In the genomic region with DNA sequence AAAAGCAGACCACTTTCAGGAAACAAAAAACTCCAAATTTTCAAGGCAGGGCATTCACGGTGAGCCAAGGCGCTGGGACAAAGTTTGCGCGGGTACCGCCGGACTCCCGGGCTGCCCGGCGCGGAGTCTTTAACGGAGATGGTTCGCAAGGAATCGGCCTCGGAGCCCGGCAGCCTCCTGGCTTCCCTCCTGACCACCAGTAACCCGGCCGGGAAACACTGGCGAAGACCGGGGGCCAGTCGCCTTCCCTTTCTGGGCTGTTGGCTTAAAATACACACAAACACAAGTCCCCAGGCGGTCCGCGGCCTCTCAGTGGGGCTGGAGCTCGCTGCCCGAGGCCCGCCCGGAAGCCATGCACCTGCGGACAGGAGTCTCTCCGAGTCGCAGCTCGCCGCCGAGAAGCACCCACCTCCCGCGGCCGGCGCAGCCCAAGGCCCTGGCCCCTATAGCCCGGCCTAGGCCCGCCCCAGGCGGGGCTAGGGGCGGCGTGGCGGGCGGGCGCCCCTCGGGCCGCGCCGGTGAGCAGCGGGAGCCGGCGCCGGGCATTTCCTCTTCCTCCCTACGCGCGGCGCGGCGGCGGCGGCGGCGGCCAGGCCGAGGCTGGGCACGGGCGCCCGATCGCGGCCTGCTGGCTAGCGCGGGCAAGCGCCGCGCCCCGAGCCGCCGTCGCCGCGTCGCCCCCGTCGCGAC, we compare ENCODE assay signal across 1 cellular context.
TF ChIP-seq lines count a peak whose summit lies in the region.

No MANE protein-coding gene starts in this region.

TF ChIP-seq in GM12878, 131 proteins besides CTCF, POLR2A, EP300 and RAD21 (continued from another document):
- TF ChIP-seq, protein P1, sequence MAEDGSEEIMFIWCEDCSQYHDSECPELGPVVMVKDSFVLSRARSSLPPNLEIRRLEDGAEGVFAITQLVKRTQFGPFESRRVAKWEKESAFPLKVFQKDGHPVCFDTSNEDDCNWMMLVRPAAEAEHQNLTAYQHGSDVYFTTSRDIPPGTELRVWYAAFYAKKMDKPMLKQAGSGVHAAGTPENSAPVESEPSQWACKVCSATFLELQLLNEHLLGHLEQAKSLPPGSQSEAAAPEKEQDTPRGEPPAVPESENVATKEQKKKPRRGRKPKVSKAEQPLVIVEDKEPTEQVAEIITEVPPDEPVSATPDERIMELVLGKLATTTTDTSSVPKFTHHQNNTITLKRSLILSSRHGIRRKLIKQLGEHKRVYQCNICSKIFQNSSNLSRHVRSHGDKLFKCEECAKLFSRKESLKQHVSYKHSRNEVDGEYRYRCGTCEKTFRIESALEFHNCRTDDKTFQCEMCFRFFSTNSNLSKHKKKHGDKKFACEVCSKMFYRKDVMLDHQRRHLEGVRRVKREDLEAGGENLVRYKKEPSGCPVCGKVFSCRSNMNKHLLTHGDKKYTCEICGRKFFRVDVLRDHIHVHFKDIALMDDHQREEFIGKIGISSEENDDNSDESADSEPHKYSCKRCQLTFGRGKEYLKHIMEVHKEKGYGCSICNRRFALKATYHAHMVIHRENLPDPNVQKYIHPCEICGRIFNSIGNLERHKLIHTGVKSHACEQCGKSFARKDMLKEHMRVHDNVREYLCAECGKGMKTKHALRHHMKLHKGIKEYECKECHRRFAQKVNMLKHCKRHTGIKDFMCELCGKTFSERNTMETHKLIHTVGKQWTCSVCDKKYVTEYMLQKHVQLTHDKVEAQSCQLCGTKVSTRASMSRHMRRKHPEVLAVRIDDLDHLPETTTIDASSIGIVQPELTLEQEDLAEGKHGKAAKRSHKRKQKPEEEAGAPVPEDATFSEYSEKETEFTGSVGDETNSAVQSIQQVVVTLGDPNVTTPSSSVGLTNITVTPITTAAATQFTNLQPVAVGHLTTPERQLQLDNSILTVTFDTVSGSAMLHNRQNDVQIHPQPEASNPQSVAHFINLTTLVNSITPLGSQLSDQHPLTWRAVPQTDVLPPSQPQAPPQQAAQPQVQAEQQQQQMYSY (CRISPR knock-in tag; IDR thresholded peaks at IDR 0.05): no peak
- TF ChIP-seq SMARCA5 (IDR thresholded peaks at IDR 0.05): peak; percentile 86
- TF ChIP-seq, protein P2, sequence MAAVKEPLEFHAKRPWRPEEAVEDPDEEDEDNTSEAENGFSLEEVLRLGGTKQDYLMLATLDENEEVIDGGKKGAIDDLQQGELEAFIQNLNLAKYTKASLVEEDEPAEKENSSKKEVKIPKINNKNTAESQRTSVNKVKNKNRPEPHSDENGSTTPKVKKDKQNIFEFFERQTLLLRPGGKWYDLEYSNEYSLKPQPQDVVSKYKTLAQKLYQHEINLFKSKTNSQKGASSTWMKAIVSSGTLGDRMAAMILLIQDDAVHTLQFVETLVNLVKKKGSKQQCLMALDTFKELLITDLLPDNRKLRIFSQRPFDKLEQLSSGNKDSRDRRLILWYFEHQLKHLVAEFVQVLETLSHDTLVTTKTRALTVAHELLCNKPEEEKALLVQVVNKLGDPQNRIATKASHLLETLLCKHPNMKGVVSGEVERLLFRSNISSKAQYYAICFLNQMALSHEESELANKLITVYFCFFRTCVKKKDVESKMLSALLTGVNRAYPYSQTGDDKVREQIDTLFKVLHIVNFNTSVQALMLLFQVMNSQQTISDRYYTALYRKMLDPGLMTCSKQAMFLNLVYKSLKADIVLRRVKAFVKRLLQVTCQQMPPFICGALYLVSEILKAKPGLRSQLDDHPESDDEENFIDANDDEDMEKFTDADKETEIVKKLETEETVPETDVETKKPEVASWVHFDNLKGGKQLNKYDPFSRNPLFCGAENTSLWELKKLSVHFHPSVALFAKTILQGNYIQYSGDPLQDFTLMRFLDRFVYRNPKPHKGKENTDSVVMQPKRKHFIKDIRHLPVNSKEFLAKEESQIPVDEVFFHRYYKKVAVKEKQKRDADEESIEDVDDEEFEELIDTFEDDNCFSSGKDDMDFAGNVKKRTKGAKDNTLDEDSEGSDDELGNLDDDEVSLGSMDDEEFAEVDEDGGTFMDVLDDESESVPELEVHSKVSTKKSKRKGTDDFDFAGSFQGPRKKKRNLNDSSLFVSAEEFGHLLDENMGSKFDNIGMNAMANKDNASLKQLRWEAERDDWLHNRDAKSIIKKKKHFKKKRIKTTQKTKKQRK (IDR thresholded peaks at IDR 0.05; ENCODE audit: low read depth, low read length): no peak
- peak; percentile 71 for TF ChIP-seq POLR2AphosphoS5 (IDR thresholded peaks at IDR 0.05; ENCODE audit: low read length)
- TF ChIP-seq, protein P3, sequence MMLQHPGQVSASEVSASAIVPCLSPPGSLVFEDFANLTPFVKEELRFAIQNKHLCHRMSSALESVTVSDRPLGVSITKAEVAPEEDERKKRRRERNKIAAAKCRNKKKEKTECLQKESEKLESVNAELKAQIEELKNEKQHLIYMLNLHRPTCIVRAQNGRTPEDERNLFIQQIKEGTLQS (IDR thresholded peaks at IDR 0.05; ENCODE audit: borderline replicate concordance, extremely low read depth, low read depth, low read length): no peak
- no peak for TF ChIP-seq HDGF (IDR thresholded peaks at IDR 0.05)
- TF ChIP-seq ZZZ3 (IDR thresholded peaks at IDR 0.05; ENCODE audit: control insufficient read depth, insufficient read length, low read depth): no peak
- no peak for TF ChIP-seq TCF7 (IDR thresholded peaks at IDR 0.05; ENCODE audit: borderline replicate concordance)
- peak; percentile 89; the same call in 1 of the 2 replicates for TF ChIP-seq GATAD2B (conservative IDR thresholded peaks at IDR 0.05; ENCODE audit: low read depth)
- TF ChIP-seq USF2 (IDR thresholded peaks at IDR 0.05; ENCODE audit: borderline replicate concordance, low read depth, low read length): no peak
- no peak for TF ChIP-seq MXI1 (IDR thresholded peaks at IDR 0.05; ENCODE audit: low read depth, low read length)
- TF ChIP-seq SUZ12 (IDR thresholded peaks at IDR 0.05; ENCODE audit: unreplicated experiment): no peak
- TF ChIP-seq YBX1 (IDR thresholded peaks at IDR 0.05): no peak
TF ChIP-seq in GM12878: peak in this region for 22.
